In genomic region chr5:157540124-157540523, GRCh38 we compare ENCODE assay signal across 11 cellular contexts. TPM values are rescaled to one million over a fixed set of nuclear protein-coding genes. Genes with fewer than 3 reads are reported as not detected.
DNase-seq lines count a peak whose midpoint lies in the region; ATAC-seq and TF ChIP-seq lines count a peak whose summit lies in the region.
"Had no signal": no experiment of that assay in that cellular context is flagged by ENCODE, and none has a peak within 500 bp of the region (broad histone marks: within the 10 kb centered on the region; RNA-seq: fewer than 3 reads in every experiment).

No MANE protein-coding gene starts in this region.

- TF ChIP-seq POLR2A in upper lobe of left lung (IDR thresholded peaks at IDR 0.05) = no peak

- no peaks in the 10 kb centered on the region for H3K27me3 Mint-ChIP-seq in T-cell
- no peaks in the 10 kb centered on the region for H3K27me3 Mint-ChIP-seq in naive thymus-derived CD8-positive, alpha-beta T cell

- H3K4me1 Mint-ChIP-seq in T-cell = peaks cover 46 to 89% (median 68%) of the 10 kb centered on the region in 3 donors
- peaks cover 0 to 55% (median 0%) of the 10 kb centered on the region in 4 donors for H3K4me1 Mint-ChIP-seq in naive thymus-derived CD8-positive, alpha-beta T cell

- no peak for TF ChIP-seq EP300 in upper lobe of left lung (IDR thresholded peaks at IDR 0.05)

- peaks cover 15% of the 10 kb centered on the region for H3K36me3 Mint-ChIP-seq in T-cell
- no peaks in the 10 kb centered on the region for H3K36me3 Mint-ChIP-seq in naive thymus-derived CD8-positive, alpha-beta T cell

- DNase-seq in cardiac septum (ENCODE audit: low spot score) (peak; percentile 47), left cardiac atrium (no peak), T-cell (no peak), right atrium auricular region (ENCODE audit: low spot score) (no peak), upper lobe of left lung (no peak), head of caudate nucleus (no peak)
- no peak for DNase-seq in naive thymus-derived CD8-positive, alpha-beta T cell
- DNase-seq: BE2C, GOT3, NCI-H1436 had no signal

- ATAC-seq in left cardiac atrium (no peak), T-cell (replicated peaks in 1 of 4) (no peak), upper lobe of left lung (ENCODE audit: low FRiP score in 2 of 2) (no peak), HG03039 (IDR thresholded peaks at IDR 0.05; ENCODE audit: unreplicated experiment) (no peak)
- ATAC-seq in naive thymus-derived CD8-positive, alpha-beta T cell = no peak

- TF ChIP-seq CTCF in right atrium auricular region (IDR thresholded peaks at IDR 0.05) (no peak), upper lobe of left lung (IDR thresholded peaks at IDR 0.05) (no peak)

- POLR2A ChIA-PET in T-cell (lab: Charles Lee) = no interaction called here
- POLR2A ChIA-PET in naive thymus-derived CD8-positive, alpha-beta T cell (lab: Charles Lee) = no interaction called here

- 69 to 85% methylated on average over 2 of the region's 2 CpGs for WGBS in upper lobe of left lung, 2 donors

- peak overlapping the region; percentile 17 to 86 for H3K27ac ChIP-seq in right atrium auricular region
- peak overlapping the region; percentile 64 to 89 (median 75) for H3K27ac ChIP-seq in upper lobe of left lung

- H3K4me3 Mint-ChIP-seq in T-cell = peak overlapping the region in 2 of 3 donors; percentile 52 to 65
- peak overlapping the region in 2 of 10 donors; percentile 17 to 67 for H3K4me3 Mint-ChIP-seq in naive thymus-derived CD8-positive, alpha-beta T cell

- peaks cover 16% of the 10 kb centered on the region for H3K36me3 ChIP-seq in right atrium auricular region
- peaks cover 0 to 5% (median 0%) of the 10 kb centered on the region in 4 donors for H3K36me3 ChIP-seq in upper lobe of left lung
- H3K36me3 ChIP-seq: BE2C had no signal

- CTCF ChIA-PET in T-cell (lab: Charles Lee) = no interaction called here

- no peaks in the 10 kb centered on the region for H3K27me3 ChIP-seq in right atrium auricular region
- H3K27me3 ChIP-seq in upper lobe of left lung = no peaks in the 10 kb centered on the region

- H3K4me3 ChIP-seq in right atrium auricular region (no peak overlapping the region), upper lobe of left lung (no peak overlapping the region)

- H3K9me3 ChIP-seq in right atrium auricular region (no peaks in the 10 kb centered on the region), upper lobe of left lung (no peaks in the 10 kb centered on the region)
- H3K9me3 ChIP-seq: BE2C had no signal

- H3K9me3 Mint-ChIP-seq in T-cell = no peaks in the 10 kb centered on the region
- no peaks in the 10 kb centered on the region for H3K9me3 Mint-ChIP-seq in naive thymus-derived CD8-positive, alpha-beta T cell

- peaks cover 0 to 81% of the 10 kb centered on the region in 2 donors for H3K4me1 ChIP-seq in right atrium auricular region
- peaks cover 30 to 53% (median 40%) of the 10 kb centered on the region in 4 donors for H3K4me1 ChIP-seq in upper lobe of left lung
- H3K4me1 ChIP-seq: BE2C had no signal

- peak overlapping the region; percentile 91 to 98 for H3K27ac Mint-ChIP-seq in T-cell
- peak overlapping the region in 2 of 10 donors; percentile 80 to 88 for H3K27ac Mint-ChIP-seq in naive thymus-derived CD8-positive, alpha-beta T cell

- intact Hi-C loops in cardiac septum (cut with DNase I) (no loop called here), left cardiac atrium (cut with DNase I) (no loop called here), head of caudate nucleus (cut with DNase I) (no loop called here)

RNA-seq across cellular contexts. Expression of gene ADAM19, which starts 35.5 kb away (rescaled TPM):
- total RNA-seq in cardiac septum (97.1 TPM), left cardiac atrium (10 to 100 TPM; 19.0 to 57.5 TPM), T-cell (10 to 100 TPM; 30.7 to 64.1 (median 41.8) TPM), right atrium auricular region (10 to 100 TPM; 13.1 to 49.5 TPM), upper lobe of left lung (10 to 100 TPM in 2 of 6 donors, 1 to 10 TPM in 4; 5.5 to 17.0 (median 7.1) TPM)
- total RNA-seq in naive thymus-derived CD8-positive, alpha-beta T cell = 1 to 10 TPM; 3.6 TPM
- under 1 TPM in 2 of 3 donors, not detected in 1; 0.08 to 0.14 TPM for polyA plus RNA-seq in naive thymus-derived CD8-positive, alpha-beta T cell
